In the genomic region with DNA sequence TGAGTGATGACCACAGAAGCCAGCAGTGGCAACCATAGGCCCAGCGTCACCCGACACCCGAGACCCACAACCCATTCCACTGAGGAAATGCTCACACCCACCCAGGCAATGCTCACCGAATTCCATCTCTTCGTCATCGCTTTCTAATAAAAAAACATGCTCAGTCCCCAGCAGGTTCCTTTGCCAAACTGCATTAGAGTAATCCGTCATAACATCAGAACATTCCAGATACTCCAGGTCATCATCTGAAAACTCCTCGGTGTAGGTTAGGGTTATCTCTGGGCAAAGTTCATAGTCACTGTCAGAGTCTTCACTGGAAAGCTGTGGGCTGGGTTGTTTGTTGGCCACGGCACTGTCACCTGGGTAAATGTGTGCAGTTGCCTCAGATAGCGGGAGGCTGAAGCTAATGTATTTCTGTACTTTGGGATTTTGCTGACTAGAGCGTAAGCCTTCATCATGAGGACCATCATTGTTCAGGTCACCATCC, we compare ENCODE assay signal across 11 cellular contexts. TPM values are rescaled to one million over a fixed set of nuclear protein-coding genes. Genes with fewer than 3 reads are reported as not detected.
DNase-seq lines count a peak whose midpoint lies in the region; ATAC-seq and TF ChIP-seq lines count a peak whose summit lies in the region.
"Had no signal": no experiment of that assay in that cellular context is flagged by ENCODE, and none has a peak within 500 bp of the region (broad histone marks: within the 10 kb centered on the region; RNA-seq: fewer than 3 reads in every experiment).

No MANE protein-coding gene starts in this region.

- H3K27me3 ChIP-seq in AG04450 (ENCODE audit: control insufficient read depth, insufficient read depth, low read length): no peaks in the 10 kb centered on the region
- no peaks in the 10 kb centered on the region for H3K27me3 ChIP-seq in brain microvascular endothelial cell (replicated peaks)
- no peaks in the 10 kb centered on the region for H3K27me3 ChIP-seq in spleen (replicated peaks in 1 of 7)
- no peaks in the 10 kb centered on the region for H3K27me3 ChIP-seq in upper lobe of right lung

- H3K9me3 ChIP-seq in AG04450 (ENCODE audit: control insufficient read depth, insufficient read depth, low read length) (peaks cover 4% of the 10 kb centered on the region), mesodermal cell (ENCODE audit: control insufficient read depth, low read length) (peaks cover 7% of the 10 kb centered on the region), spleen (no peaks in the 10 kb centered on the region), upper lobe of right lung (no peaks in the 10 kb centered on the region)
- H3K9me3 ChIP-seq: esophagus squamous epithelium had no signal

- H3K27ac ChIP-seq in AG04450 (ENCODE audit: low read depth, low read length) (peak overlapping the region; percentile 99), brain microvascular endothelial cell (peak overlapping the region; percentile 87), mesodermal cell (ENCODE audit: low read depth, low read length, severe bottlenecking) (peak overlapping the region; percentile 94), spleen (no peak overlapping the region), upper lobe of right lung (no peak overlapping the region)
- H3K27ac ChIP-seq: esophagus squamous epithelium had no signal

- in situ Hi-C loops in brain microvascular endothelial cell (cut with HindIII; ENCODE audit: low pct_ligation_motif_present, low sequenced_read_pairs): no loop called here

- no peak for ATAC-seq in upper lobe of right lung
- no peak for ATAC-seq in HG02798 (IDR thresholded peaks at IDR 0.05; ENCODE audit: poor library complexity, unreplicated experiment)
- ATAC-seq: stimulated activated naive B cell treated with anti-CD40 and anti-IgM and Interleukin-4, amounts not matched to agents 10 μg/mL and 1 μg/mL and 100 μg/mL, for 72 hours had no signal

- DNase-seq in AG04450 (ENCODE audit: low read depth, low spot score): peak; percentile 71
- DNase-seq in HFF-Myc (ENCODE audit: extremely low read depth, low read depth): no peak
- DNase-seq in brain microvascular endothelial cell: peak; percentile 87
- DNase-seq in GOT3 (lab: John Stamatoyannopoulos, UW): no peak
- DNase-seq in spleen: no peak
- DNase-seq in upper lobe of right lung: no peak
- DNase-seq: esophagus squamous epithelium; NCI-H510A treated with DMSO at 0.1 percent for 48 hours; stimulated activated naive B cell treated with anti-CD40 and anti-IgM and Interleukin-4, amounts not matched to agents 10 μg/mL and 1 μg/mL and 100 μg/mL, for 72 hours had no signal

- H3K4me3 ChIP-seq in AG04450 (ENCODE audit: low read depth, low read length) (peak overlapping the region; percentile 77), HFF-Myc (replicated peaks; ENCODE audit: low read depth, low read length) (peak overlapping the region; percentile 38), brain microvascular endothelial cell (ENCODE audit: low read depth, low read length) (peak overlapping the region; percentile 53), mesodermal cell (ENCODE audit: extremely low read depth, insufficient read depth, low read length, poor library complexity, severe bottlenecking) (peak overlapping the region; percentile 36), spleen (no peak overlapping the region), upper lobe of right lung (no peak overlapping the region)
- H3K4me3 ChIP-seq: esophagus squamous epithelium had no signal

- no peaks in the 10 kb centered on the region for H3K36me3 ChIP-seq in brain microvascular endothelial cell (replicated peaks)
- H3K36me3 ChIP-seq in mesodermal cell (ENCODE audit: control insufficient read depth, insufficient read depth, low read length): peaks cover 16% of the 10 kb centered on the region
- H3K36me3 ChIP-seq in spleen: no peaks in the 10 kb centered on the region
- H3K36me3 ChIP-seq in upper lobe of right lung: no peaks in the 10 kb centered on the region
- H3K36me3 ChIP-seq: esophagus squamous epithelium had no signal

- POLR2A ChIA-PET in AG04450 (lab: Yijun Ruan, JAX): interaction anchor here (0.6 to 1.1 kb wide), 2 partner anchors 92 to 138 kb away, joined by 4 to 6 read pairs; a partner anchor contains a TSS

- no peak for TF ChIP-seq POLR2A in spleen (IDR thresholded peaks at IDR 0.05)

- CTCF ChIA-PET in AG04450 (lab: Charles Lee): interaction anchor here (1.2 kb wide), 1 partner anchor 49 kb away, joined by 3 read pairs; no protein-coding TSS in a partner anchor

- WGBS in mesodermal cell (ENCODE audit: insufficient coverage in 2 of 2), 2 experiments: 95 to 96% methylated on average over 10 of the region's 11 CpGs
- WGBS in spleen, 5 donors: 85 to 96% (median 92%) methylated on average over 11 of the region's 11 CpGs

- H3K4me1 ChIP-seq in mesodermal cell (ENCODE audit: control insufficient read depth, insufficient read depth, low read length, poor library complexity, severe bottlenecking): peaks cover 54% of the 10 kb centered on the region
- peaks cover 0 to 20% (median 0%) of the 10 kb centered on the region in 6 donors for H3K4me1 ChIP-seq in spleen
- H3K4me1 ChIP-seq in upper lobe of right lung: no peaks in the 10 kb centered on the region

- intact Hi-C loops in spleen (cut with DNase I; ENCODE audit: low total_unique reads) (no loop called here), upper lobe of right lung (cut with DNase I) (no loop called here)

- TF ChIP-seq CTCF in AG04450 (IDR thresholded peaks at IDR 0.05; ENCODE audit: low read depth, low read length): no peak
- TF ChIP-seq CTCF in HFF-Myc (IDR thresholded peaks at IDR 0.05; ENCODE audit: low read depth, low read length, missing control alignments): no peak
- no peak for TF ChIP-seq CTCF in brain microvascular endothelial cell (IDR thresholded peaks at IDR 0.05; ENCODE audit: low read depth, low read length, missing control alignments)
- no peak for TF ChIP-seq CTCF in spleen (IDR thresholded peaks at IDR 0.05 in 8 of 11, conservative IDR thresholded peaks at IDR 0.05 in 3 of 11)
- no peak for TF ChIP-seq CTCF in upper lobe of right lung (IDR thresholded peaks at IDR 0.05)

RNA-seq across cellular contexts. Expression of a gene that starts 49.3 kb away (rescaled TPM):
- 83.7 and 97.1 TPM in 2 replicates for polyA plus RNA-seq in AG04450 (2011; rRNA removed)
- polyA minus RNA-seq in AG04450 (2011; rRNA and poly(A)+ RNA removed): 115 and 140 TPM in 2 replicates
- polyA plus RNA-seq in mesodermal cell (2013, experiment 1 of 2): 25.8 TPM
- polyA plus RNA-seq in mesodermal cell (2013, experiment 2 of 2): 28.0 TPM
- 1 to 10 TPM in 3 of 7 donors, under 1 TPM in 4; 0.66 to 3.1 (median 0.94) TPM for total RNA-seq in spleen
- polyA plus RNA-seq in spleen: 1 to 10 TPM in 1 of 3 donors, under 1 TPM in 2; 0.93 to 2.1 (median 1.00) TPM
- 0.29 TPM for total RNA-seq in upper lobe of right lung

Comparison
In these comparisons a context has a peak if more than half of its experiments do, and no peak if none do; other contexts are left out.
1. DNase-seq: peak in AG04450 (single experiment) and brain microvascular endothelial cell (single experiment); none in HFF-Myc (single experiment), GOT3 (single experiment), spleen (single experiment) and upper lobe of right lung (single experiment).
2. H3K27ac ChIP-seq: peak in AG04450 (single experiment), brain microvascular endothelial cell (single experiment) and mesodermal cell (single experiment); none in spleen (0 of 8) and upper lobe of right lung (single experiment).
3. H3K4me3 ChIP-seq: peak in AG04450 (single experiment), HFF-Myc (single experiment), brain microvascular endothelial cell (single experiment) and mesodermal cell (single experiment); none in spleen (0 of 8) and upper lobe of right lung (single experiment).